In genomic region chr12:26632746-26633145, GRCh38 we compare ENCODE assay signal across 1 cellular context.
TF ChIP-seq lines count a peak whose summit lies in the region.

No MANE protein-coding gene starts in this region.

TF ChIP-seq in H1, 55 proteins besides CTCF, POLR2A, EP300 and RAD21:
- TF ChIP-seq USF2 (IDR thresholded peaks at IDR 0.05; ENCODE audit: low read length) (no peak), ATF3 (IDR thresholded peaks at IDR 0.05; ENCODE audit: insufficient read depth, low read depth, low read length) (no peak), SP1 (IDR thresholded peaks at IDR 0.05; ENCODE audit: low read depth, low read length) (no peak), RFX5 (IDR thresholded peaks at IDR 0.05; ENCODE audit: borderline replicate concordance, low read depth, low read length) (no peak), EGR1 (IDR thresholded peaks at IDR 0.05; ENCODE audit: borderline replicate concordance, low read depth, low read length) (no peak), KDM5A (IDR thresholded peaks at IDR 0.05; ENCODE audit: low read length) (no peak), SRF (IDR thresholded peaks at IDR 0.05; ENCODE audit: low read depth, low read length) (no peak), CEBPB (IDR thresholded peaks at IDR 0.05; ENCODE audit: low read depth, low read length) (no peak), SP4 (IDR thresholded peaks at IDR 0.05; ENCODE audit: low read length) (no peak), BACH1 (IDR thresholded peaks at IDR 0.05; ENCODE audit: low read length) (no peak), POU5F1 (IDR thresholded peaks at IDR 0.05; ENCODE audit: low read depth, low read length) (no peak), KDM4A (IDR thresholded peaks at IDR 0.05; ENCODE audit: low read depth, low read length, severe bottlenecking) (no peak), HDAC2 (IDR thresholded peaks at IDR 0.05; ENCODE audit: borderline replicate concordance in 1 of 2, low read depth in 2 of 2, low read length in 2 of 2) (no peak), CBX5 (IDR thresholded peaks at IDR 0.05; ENCODE audit: low read depth, low read length) (no peak), POLR2AphosphoS5 (IDR thresholded peaks at IDR 0.05; ENCODE audit: low read depth, low read length) (no peak), BRCA1 (IDR thresholded peaks at IDR 0.05; ENCODE audit: low read depth, low read length) (no peak), KDM1A (IDR thresholded peaks at IDR 0.05; ENCODE audit: borderline replicate concordance, low read length) (no peak), HDAC6 (IDR thresholded peaks at IDR 0.05; ENCODE audit: low read depth, low read length) (no peak), RBBP5 (IDR thresholded peaks at IDR 0.05; ENCODE audit: borderline replicate concordance, low read depth, low read length) (no peak), SP2 (IDR thresholded peaks at IDR 0.05; ENCODE audit: low read length) (no peak)
